2 cellular contexts compared by ENCODE assay signal in genomic region chr20:44849712-44850111, GRCh38.
TF ChIP-seq lines count a peak whose summit lies in the region.

No MANE protein-coding gene starts in this region.

TF ChIP-seq in A549, 52 proteins besides CTCF, POLR2A, EP300 and RAD21 (continued from another document):
- TF ChIP-seq REST (IDR thresholded peaks at IDR 0.05) (no peak), HOXA7 (CRISPR knock-in tag; IDR thresholded peaks at IDR 0.05) (no peak), FOXS1 (CRISPR knock-in tag; IDR thresholded peaks at IDR 0.05) (no peak)
TF ChIP-seq in A549: peak in this region for 0.

TF ChIP-seq in HCT116, 20 proteins besides CTCF, POLR2A, EP300 and RAD21 (continued from another document):
- no peak for TF ChIP-seq REST (IDR thresholded peaks at IDR 0.05; ENCODE audit: low read depth)
- TF ChIP-seq CEBPB (IDR thresholded peaks at IDR 0.05; ENCODE audit: low read depth), result no peak
- TF ChIP-seq JUND (IDR thresholded peaks at IDR 0.05), result no peak
- TF ChIP-seq SIN3A (IDR thresholded peaks at IDR 0.05; ENCODE audit: low read depth), result no peak
- TF ChIP-seq EGR1 (IDR thresholded peaks at IDR 0.05; ENCODE audit: low read depth), result no peak
- TF ChIP-seq ZFX (IDR thresholded peaks at IDR 0.05), result no peak
- TF ChIP-seq SRF (IDR thresholded peaks at IDR 0.05; ENCODE audit: low read depth), result no peak
- TF ChIP-seq ZBTB33 (IDR thresholded peaks at IDR 0.05; ENCODE audit: extremely low read depth, insufficient replicate concordance, low read length), result no peak
- no peak for TF ChIP-seq POLR2AphosphoS5 (IDR thresholded peaks at IDR 0.05; ENCODE audit: low read depth, low read length)
- no peak for TF ChIP-seq YY1 (IDR thresholded peaks at IDR 0.05; ENCODE audit: extremely low read depth, insufficient replicate concordance, low read depth, low read length)
